In the genomic region with DNA sequence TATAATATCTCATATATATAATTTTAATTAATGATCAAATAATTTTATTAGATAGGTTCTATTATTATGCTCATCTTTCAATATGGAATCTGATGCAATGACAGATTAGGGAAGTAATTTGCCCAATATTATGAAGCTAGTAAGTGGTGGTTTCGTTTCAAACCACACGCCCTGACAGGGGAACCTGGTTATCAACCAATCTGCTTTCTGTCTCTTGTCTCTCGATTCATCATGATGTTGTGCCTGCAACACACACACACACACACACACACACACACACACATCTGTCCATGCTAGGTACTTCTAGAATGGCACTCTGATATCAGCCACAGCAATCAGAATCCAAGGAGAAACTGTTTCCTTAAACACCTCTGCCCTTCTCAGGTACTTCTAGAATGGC, we compare ENCODE assay signal across 26 cellular contexts.
"Had no signal": no experiment of that assay in that cellular context is flagged by ENCODE, and none has a peak within 500 bp of the region (broad histone marks: within the 10 kb centered on the region; RNA-seq: fewer than 3 reads in every experiment).

No MANE protein-coding gene starts in this region.

- H3K4me3 ChIP-seq: gastrocnemius medialis, right atrium auricular region, smooth muscle cell, suprapubic skin, tibial artery, upper lobe of right lung had no signal

- DNase-seq: activated CD4-positive, alpha-beta T cell treated with anti-CD3 and anti-CD28 coated beads for 36 hours; activated CD4-positive, CD25-positive, alpha-beta regulatory T cell; activated CD8-positive, alpha-beta memory T cell treated with anti-CD3 and anti-CD28 coated beads, Interleukin-2, amount 10 ng/mL, durations not matched to agents 7 days and 5 days; activated CD8-positive, alpha-beta T cell treated with anti-CD3 and anti-CD28 coated beads, Interleukin-2, amount 10 ng/mL, durations not matched to agents 7 days and 5 days; activated naive CD8-positive, alpha-beta T cell treated with anti-CD3 and anti-CD28 coated beads, Interleukin-2, amount 50 U/mL, for 24 hours; activated T-cell treated with anti-CD3 and anti-CD28 coated beads, Interleukin-2, amount 50 U/mL, for 48 hours; amygdala; caudate nucleus; cortex of kidney; effector memory CD8-positive, alpha-beta T cell; erythroblast; gastrocnemius medialis; glutamatergic neuron; islet precursor cell; mammary epithelial cell; occipital lobe; stimulated activated CD4-positive, alpha-beta T cell treated with anti-CD3 and anti-CD28 coated beads, Interleukin-1b, Interleukin-23, amount 100 ng/mL, for 48 hours; stimulated activated CD4-positive, alpha-beta T cell treated with anti-CD3 and anti-CD28 coated beads, Interleukin-4, amount 100 ng/mL, for 4 hours; stimulated activated CD8-positive, alpha-beta memory T cell treated with anti-CD3 and anti-CD28 coated beads, Interleukin-4, amount 100 ng/mL, for 48 hours; stimulated activated naive B cell treated with anti-CD40 and anti-IgM and Interleukin-4, amounts not matched to agents 10 μg/mL and 1 μg/mL and 100 μg/mL, for 72 hours; tibial artery; upper lobe of right lung had no signal

- H3K79me2 ChIP-seq: parathyroid adenoma had no signal

- H2AFZ ChIP-seq: parathyroid adenoma had no signal

- ATAC-seq: activated CD4-positive, alpha-beta T cell treated with anti-CD3 and anti-CD28 coated beads for 36 hours; activated CD8-positive, alpha-beta memory T cell treated with anti-CD3 and anti-CD28 coated beads, Interleukin-2, amount 10 ng/mL, durations not matched to agents 7 days and 5 days; activated CD8-positive, alpha-beta T cell treated with anti-CD3 and anti-CD28 coated beads, Interleukin-2, amount 10 ng/mL, durations not matched to agents 7 days and 5 days; activated naive CD8-positive, alpha-beta T cell treated with anti-CD3 and anti-CD28 coated beads, Interleukin-2, amount 50 U/mL, for 24 hours; effector memory CD8-positive, alpha-beta T cell; gastrocnemius medialis; stimulated activated naive B cell treated with anti-CD40 and anti-IgM and Interleukin-4, amounts not matched to agents 10 μg/mL and 1 μg/mL and 100 μg/mL, for 72 hours had no signal

- H3K9me3 ChIP-seq: gastrocnemius medialis, right atrium auricular region, suprapubic skin, tibial artery, upper lobe of right lung had no signal

- H3K27me3 ChIP-seq: gastrocnemius medialis, right atrium auricular region, suprapubic skin, tibial artery, upper lobe of right lung had no signal

- H3K27ac ChIP-seq: gastrocnemius medialis, parathyroid adenoma, right atrium auricular region, suprapubic skin, tibial artery, upper lobe of right lung had no signal

- H3K9ac ChIP-seq: parathyroid adenoma had no signal

- H3K4me2 ChIP-seq: smooth muscle cell had no signal

- H3K36me3 ChIP-seq: gastrocnemius medialis, right atrium auricular region, suprapubic skin, tibial artery, upper lobe of right lung had no signal

- H3K4me1 ChIP-seq: gastrocnemius medialis, parathyroid adenoma, right atrium auricular region, suprapubic skin, tibial artery, upper lobe of right lung had no signal
